8 cellular contexts compared by ENCODE assay signal in genomic region chr10:124717911-124718734, GRCh38. TPM values are rescaled to one million over a fixed set of nuclear protein-coding genes. Genes with fewer than 3 reads are reported as not detected.
A peak's percentile ranks its signal among the peaks of the same experiment; 100 is the strongest.
DNase-seq lines count a peak whose midpoint lies in the region; ATAC-seq and TF ChIP-seq lines count a peak whose summit lies in the region.

No MANE protein-coding gene starts in this region.

- peak overlapping the region; percentile 42 for H3K4me3 ChIP-seq in CD8-positive, alpha-beta memory T cell (ENCODE audit: low read length)
- H3K4me3 ChIP-seq in dorsolateral prefrontal cortex (peak overlapping the region in 16 of 59 donors; percentile 0 to 41 (median 17)), vagina (no peak overlapping the region)

- H3K27ac ChIP-seq in CD8-positive, alpha-beta memory T cell (ENCODE audit: low read depth, low read length): peak overlapping the region; percentile 77
- H3K27ac ChIP-seq in KOPT-K1 (ENCODE audit: low read depth, low read length, poor library complexity, severe bottlenecking): peak overlapping the region; percentile 60
- peak overlapping the region; percentile 76 to 100 (median 98) for H3K27ac ChIP-seq in dorsolateral prefrontal cortex
- peak overlapping the region; percentile 28 for H3K27ac ChIP-seq in vagina

- H3K27me3 ChIP-seq in CD8-positive, alpha-beta memory T cell (ENCODE audit: insufficient read depth, low read length, poor library complexity, severe bottlenecking): no peaks in the 10 kb centered on the region
- H3K27me3 ChIP-seq in dorsolateral prefrontal cortex (no peaks in the 10 kb centered on the region), vagina (no peaks in the 10 kb centered on the region)

- peak; percentile 54 for ATAC-seq in GM21423 (IDR thresholded peaks at IDR 0.05; ENCODE audit: unreplicated experiment)

- H3K4me1 Mint-ChIP-seq in CD8-positive, alpha-beta memory T cell: peaks cover 91 to 99% (median 97%) of the 10 kb centered on the region in 3 donors

- TF ChIP-seq POLR2A in vagina (IDR thresholded peaks at IDR 0.05): no peak

- peaks cover 0 to 2% of the 10 kb centered on the region in 2 donors for H3K27me3 Mint-ChIP-seq in CD8-positive, alpha-beta memory T cell

- TF ChIP-seq CTCF in dorsolateral prefrontal cortex (IDR thresholded peaks at IDR 0.05 in 54 of 56, conservative IDR thresholded peaks at IDR 0.05 in 2 of 56; ENCODE audit: low read depth in 1 of 56, partially characterized antibody in 56 of 56) (peak in 2 of 56 donors; percentile 15 to 28), vagina (IDR thresholded peaks at IDR 0.05) (no peak)

- POLR2A ChIA-PET in CD8-positive, alpha-beta memory T cell (lab: Charles Lee): interaction anchor here (0.6 to 3.9 kb wide), 23 partner anchors 10 to 418 kb away, joined by 3 to 35 read pairs (median 7); partner anchors contain the start of gene LHPP

- intact Hi-C loops in dorsolateral prefrontal cortex (cut with DNase I): no loop called here
- intact Hi-C loops in vagina (cut with DNase I): no loop called here

- H3K36me3 ChIP-seq in CD8-positive, alpha-beta memory T cell (ENCODE audit: insufficient read depth, low read length): no peaks in the 10 kb centered on the region
- H3K36me3 ChIP-seq in KOPT-K1 (ENCODE audit: insufficient read depth, low read length) (peaks cover 5% of the 10 kb centered on the region; the same call in 1 of the 2 replicates), vagina (no peaks in the 10 kb centered on the region)

- DNase-seq in CD8-positive, alpha-beta memory T cell: peak; percentile 71 to 91 (median 74)
- peak; percentile 84 for DNase-seq in activated CD4-positive, alpha-beta T cell treated with anti-CD3 and anti-CD28 coated beads for 48 hours
- peak in 5 of 10 donors; percentile 57 to 80 (median 77) for DNase-seq in dorsolateral prefrontal cortex
- DNase-seq in putamen (ENCODE audit: low spot score): peak; percentile 85
- no peak for DNase-seq in vagina (ENCODE audit: extremely low spot score in 2 of 2)
- DNase-seq in SW 1271 (lab: John Stamatoyannopoulos, UW): no peak

- no peaks in the 10 kb centered on the region for H3K9me3 Mint-ChIP-seq in CD8-positive, alpha-beta memory T cell

- H3K27ac Mint-ChIP-seq in CD8-positive, alpha-beta memory T cell: peak overlapping the region; percentile 88 to 99 (median 98)

- CTCF ChIA-PET in CD8-positive, alpha-beta memory T cell (lab: Charles Lee): interaction anchor here (0.7 to 23.7 kb wide), 26 partner anchors 15 to 188 kb away, joined by 3 to 397 read pairs (median 10); partner anchors contain the start of gene FAM53B

- no peaks in the 10 kb centered on the region for H3K9me3 ChIP-seq in CD8-positive, alpha-beta memory T cell (ENCODE audit: low read length)
- no peaks in the 10 kb centered on the region for H3K9me3 ChIP-seq in KOPT-K1 (ENCODE audit: insufficient read depth, low read length, poor library complexity, severe bottlenecking)
- H3K9me3 ChIP-seq in vagina: no peaks in the 10 kb centered on the region

- peaks cover 99% of the 10 kb centered on the region for H3K4me1 ChIP-seq in CD8-positive, alpha-beta memory T cell (ENCODE audit: insufficient read depth, low read length)
- H3K4me1 ChIP-seq in vagina: peaks cover 85% of the 10 kb centered on the region

- H3K4me3 Mint-ChIP-seq in CD8-positive, alpha-beta memory T cell: peak overlapping the region; percentile 35 to 85 (median 82)

- H3K36me3 Mint-ChIP-seq in CD8-positive, alpha-beta memory T cell: peaks cover 0 to 7% (median 0%) of the 10 kb centered on the region in 3 donors

RNA-seq across cellular contexts. Expression of gene FAM53B, which starts 26.1 kb away (rescaled TPM):
- 10 to 100 TPM; 28.8 to 29.2 TPM for total RNA-seq in CD8-positive, alpha-beta memory T cell
- 41.6 TPM for polyA plus RNA-seq in CD8-positive, alpha-beta memory T cell
- total RNA-seq in dorsolateral prefrontal cortex: 100 to 1,000 TPM in 2 of 120 experiments, 10 to 100 TPM in 118; 30.6 to 142 (median 58.2) TPM
- 35.1 TPM for total RNA-seq in vagina

Comparison
In these comparisons a context has a peak if more than half of its experiments do, and no peak if none do; other contexts are left out.
1. DNase-seq: peak in CD8-positive, alpha-beta memory T cell (5 of 5), activated CD4-positive, alpha-beta T cell treated with anti-CD3 and anti-CD28 coated beads for 48 hours (single experiment) and putamen (single experiment); none in vagina (0 of 2) and SW 1271 (0 of 2).
2. H3K27ac ChIP-seq: peak in every context shown above with its lines; median percentile 98 in dorsolateral prefrontal cortex; 77 in CD8-positive, alpha-beta memory T cell; 60 in KOPT-K1; 28 in vagina.